22 cellular contexts compared by ENCODE assay signal in the genomic region with DNA sequence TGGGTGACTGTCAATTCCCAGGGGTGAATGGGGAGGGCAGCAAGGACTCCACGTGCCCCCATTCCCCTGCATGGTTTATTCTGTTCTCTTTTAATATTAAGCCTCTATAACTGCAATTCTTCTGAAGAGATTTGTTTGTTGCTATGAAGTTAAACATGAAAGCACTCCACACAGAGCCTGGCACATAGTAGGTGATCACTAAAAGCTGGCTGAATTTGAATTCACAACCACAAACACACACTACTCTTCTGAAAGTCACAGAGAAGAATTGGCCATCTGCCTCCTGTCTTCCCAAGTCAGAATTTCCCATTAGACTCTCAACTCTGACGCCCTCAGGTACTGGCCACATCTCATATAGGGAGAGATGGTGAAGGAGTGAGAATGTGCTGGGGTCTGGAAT. TPM values are rescaled to one million over a fixed set of nuclear protein-coding genes. Genes with fewer than 3 reads are reported as not detected.
DNase-seq lines count a peak whose midpoint lies in the region; ATAC-seq, FAIRE-seq and TF ChIP-seq lines count a peak whose summit lies in the region.
"Had no signal": no experiment of that assay in that cellular context is flagged by ENCODE, and none has a peak within 500 bp of the region (broad histone marks: within the 10 kb centered on the region; RNA-seq: fewer than 3 reads in every experiment).

No MANE protein-coding gene starts in this region.

- intact Hi-C loops in kidney (cut with DNase I), result no loop called here
- intact Hi-C loops in thyroid gland (cut with DNase I), result no loop called here

- no peak for ATAC-seq in T-helper 17 cell
- no peak for ATAC-seq in natural killer cell treated with Interleukin-12 subunit alpha and Interleukin-12 subunit beta and Interleukin-15 and Interleukin-18, amount 100 ng/mL, for 72 hours
- ATAC-seq in GM18868 (IDR thresholded peaks at IDR 0.05; ENCODE audit: unreplicated experiment), result no peak

- H3K27ac Mint-ChIP-seq in H9 (peak overlapping the region in 2 of 3 experiments; percentile 58 to 69; a peak in 2 of 7 replicates), T-helper 17 cell (no peak overlapping the region)
- H3K27ac Mint-ChIP-seq in natural killer cell treated with Interleukin-12 subunit alpha and Interleukin-12 subunit beta and Interleukin-15 and Interleukin-18, amount 100 ng/mL, for 72 hours, result no peak overlapping the region
- H3K27ac Mint-ChIP-seq: B cell; CD4-positive, alpha-beta T cell; HFFc6 had no signal

- no peak overlapping the region for H2AK5ac ChIP-seq in H9 (ENCODE audit: insufficient read length, low read length)

- no peak overlapping the region for H3K4me3 Mint-ChIP-seq in H9
- peak overlapping the region; percentile 67 for H3K4me3 Mint-ChIP-seq in T-helper 17 cell
- H3K4me3 Mint-ChIP-seq in natural killer cell treated with Interleukin-12 subunit alpha and Interleukin-12 subunit beta and Interleukin-15 and Interleukin-18, amount 100 ng/mL, for 72 hours, result no peak overlapping the region
- H3K4me3 Mint-ChIP-seq: B cell; CD4-positive, alpha-beta T cell; HFFc6 had no signal

- H4K8ac ChIP-seq in H9 (replicated peaks; ENCODE audit: insufficient read length, low read depth, low read length), result no peak overlapping the region

- H3K36me3 Mint-ChIP-seq in H9 (ENCODE audit: insufficient read depth in 1 of 3, low read depth in 3 of 3), result peaks cover 8 to 53% (median 31%) of the 10 kb centered on the region in 3 experiments
- H3K36me3 Mint-ChIP-seq in T-helper 17 cell (ENCODE audit: low read depth), result peaks cover 21% of the 10 kb centered on the region
- H3K36me3 Mint-ChIP-seq in natural killer cell treated with Interleukin-12 subunit alpha and Interleukin-12 subunit beta and Interleukin-15 and Interleukin-18, amount 100 ng/mL, for 72 hours, result peaks cover 28% of the 10 kb centered on the region

- TF ChIP-seq CTCF in H9 (conservative IDR thresholded peaks at IDR 0.05), result no peak
- no peak for TF ChIP-seq CTCF in kidney (IDR thresholded peaks at IDR 0.05; ENCODE audit: borderline replicate concordance, extremely low read depth, insufficient read depth)
- TF ChIP-seq CTCF in thyroid gland (IDR thresholded peaks at IDR 0.05), result no peak

- H3K36me3 ChIP-seq in kidney (ENCODE audit: control insufficient read depth in 1 of 2, insufficient read depth in 2 of 2, low read length in 2 of 2) (peaks cover 8 to 41% of the 10 kb centered on the region in 2 donors), thyroid gland (peaks cover 0 to under 1% of the 10 kb centered on the region in 2 donors)

- H3K27me3 ChIP-seq in H9 (ENCODE audit: insufficient read depth, low read length), result no peaks in the 10 kb centered on the region
- no peaks in the 10 kb centered on the region for H3K27me3 ChIP-seq in thyroid gland

- H3K23me2 ChIP-seq in H9 (ENCODE audit: insufficient read length, low read depth, low read length, poor library complexity, severe bottlenecking), result no peaks in the 10 kb centered on the region

- no peak overlapping the region for H4K5ac ChIP-seq in H9 (ENCODE audit: insufficient read length, low read depth, low read length)

- H3K27me3 Mint-ChIP-seq in H9 (ENCODE audit: low read depth) (no peaks in the 10 kb centered on the region), T-helper 17 cell (no peaks in the 10 kb centered on the region)
- no peaks in the 10 kb centered on the region for H3K27me3 Mint-ChIP-seq in natural killer cell treated with Interleukin-12 subunit alpha and Interleukin-12 subunit beta and Interleukin-15 and Interleukin-18, amount 100 ng/mL, for 72 hours
- H3K27me3 Mint-ChIP-seq: B cell; CD4-positive, alpha-beta T cell had no signal

- no peak overlapping the region for H2AFZ ChIP-seq in H9 (ENCODE audit: low read length)

- no peak overlapping the region for H3K23ac ChIP-seq in H9 (ENCODE audit: insufficient read length, low read depth, low read length)

- no CpG with 5 or more reads among the region's 2 CpGs for WGBS in H9 (ENCODE audit: extremely low coverage, insufficient read length, low lambda C conversion rate)
- WGBS in thyroid gland, 2 donors, result 96 to 98% methylated on average over 2 of the region's 2 CpGs

- H3K14ac ChIP-seq in H9 (ENCODE audit: insufficient read depth, low read length), result no peak overlapping the region

- peaks cover 32 to 40% of the 10 kb centered on the region in 2 experiments for H3K4me1 Mint-ChIP-seq in H9
- peaks cover 12% of the 10 kb centered on the region for H3K4me1 Mint-ChIP-seq in T-helper 17 cell
- H3K4me1 Mint-ChIP-seq in natural killer cell treated with Interleukin-12 subunit alpha and Interleukin-12 subunit beta and Interleukin-15 and Interleukin-18, amount 100 ng/mL, for 72 hours (ENCODE audit: low read depth in 2 of 2), result peaks cover 0 to 4% of the 10 kb centered on the region in 2 donors
- H3K4me1 Mint-ChIP-seq: B cell had no signal

- H3K4me1 ChIP-seq in H9 (ENCODE audit: insufficient read depth, low read length), result peaks cover 8% of the 10 kb centered on the region; the same call in 1 of the 2 replicates
- no peaks in the 10 kb centered on the region for H3K4me1 ChIP-seq in kidney (ENCODE audit: control insufficient read depth in 1 of 2, insufficient read depth in 1 of 2, low read depth in 1 of 2, low read length in 2 of 2)
- H3K4me1 ChIP-seq in thyroid gland, result peaks cover 44 to 57% of the 10 kb centered on the region in 2 donors

- H3K4me2 ChIP-seq in H9 (ENCODE audit: insufficient read depth, insufficient read length, low read length), result no peak overlapping the region

- no peak overlapping the region for H2BK120ac ChIP-seq in H9 (ENCODE audit: low read depth, low read length, poor library complexity, severe bottlenecking)

- H3K79me1 ChIP-seq in H9 (ENCODE audit: insufficient read depth, low read depth, low read length, poor library complexity, severe bottlenecking), result no peaks in the 10 kb centered on the region

- H3K56ac ChIP-seq in H9 (ENCODE audit: insufficient read length, low read depth, low read length), result no peak overlapping the region

- no peak for TF ChIP-seq POLR2A in thyroid gland (IDR thresholded peaks at IDR 0.05)

- H3K4me3 ChIP-seq in kidney (ENCODE audit: low read length in 2 of 2) (no peak overlapping the region), thyroid gland (replicated peaks in 1 of 3) (no peak overlapping the region)

- no peak overlapping the region for H2BK5ac ChIP-seq in H9 (ENCODE audit: insufficient read length, low read length)

- H4K91ac ChIP-seq in H9 (ENCODE audit: insufficient read length, low read depth, low read length), result no peak overlapping the region

- H3K9me3 ChIP-seq in H9 (ENCODE audit: control insufficient read depth, low read depth, low read length), result no peaks in the 10 kb centered on the region
- no peaks in the 10 kb centered on the region for H3K9me3 ChIP-seq in T-helper 17 cell (ENCODE audit: control insufficient read depth, low read length, poor library complexity, severe bottlenecking)
- H3K9me3 ChIP-seq in kidney (ENCODE audit: control insufficient read depth in 1 of 2, low read length in 2 of 2), result no peaks in the 10 kb centered on the region
- no peaks in the 10 kb centered on the region for H3K9me3 ChIP-seq in thyroid gland

- H3K27ac ChIP-seq in H9 (ENCODE audit: insufficient read length, low read depth, low read length) (no peak overlapping the region), kidney (ENCODE audit: low read depth in 2 of 2, low read length in 2 of 2) (no peak overlapping the region), thyroid gland (peak overlapping the region; percentile 78 to 95 (median 86))

- no peaks in the 10 kb centered on the region for H3K79me2 ChIP-seq in H9 (ENCODE audit: insufficient read depth, low read length)

- H3K9ac ChIP-seq in H9 (ENCODE audit: extremely low read depth, insufficient read length, low read length), result no peak overlapping the region
- H3K9ac ChIP-seq in kidney (ENCODE audit: low read length in 2 of 2), result no peak overlapping the region

- no peaks in the 10 kb centered on the region for H4K20me1 ChIP-seq in H9 (ENCODE audit: control insufficient read depth, insufficient read depth, insufficient read length)

- no peak overlapping the region for H3T11ph ChIP-seq in H9 (ENCODE audit: low read length)

- no peak overlapping the region for H3K4ac ChIP-seq in H9 (ENCODE audit: low read depth, low read length)

- H2BK12ac ChIP-seq in H9 (ENCODE audit: insufficient read length, low read depth, low read length), result no peak overlapping the region

- no peak for FAIRE-seq in kidney (lab: Jason Lieb, UNC)
- FAIRE-seq: A204.1, G401.6, GM12891, HTR-8/SVneo had no signal

- no peak overlapping the region for H3K18ac ChIP-seq in H9 (ENCODE audit: insufficient read length, low read depth, low read length)

- DNase-seq in H9 (no peak), T-helper 17 cell (no peak), kidney (peak; percentile 7), thyroid gland (no peak), hepatic stellate cell (ENCODE audit: low spot score) (no peak)
- DNase-seq in natural killer cell treated with Interleukin-12 subunit alpha and Interleukin-12 subunit beta and Interleukin-15 and Interleukin-18, amount 100 ng/mL, for 72 hours (ENCODE audit: low spot score), result no peak
- DNase-seq: C1 segment of cervical spinal cord; Calu3; CD4-positive, alpha-beta T cell; DMS 273 treated with DMSO at 0.1 percent for 48 hours; DMS79; EL; GOT3; HCEC 1CT; HFFc6; IMR-90 had no signal

- H3K9me3 Mint-ChIP-seq in H9, result no peaks in the 10 kb centered on the region
- H3K9me3 Mint-ChIP-seq in natural killer cell treated with Interleukin-12 subunit alpha and Interleukin-12 subunit beta and Interleukin-15 and Interleukin-18, amount 100 ng/mL, for 72 hours, result no peaks in the 10 kb centered on the region
- H3K9me3 Mint-ChIP-seq: CD4-positive, alpha-beta T cell; HFFc6 had no signal

- no peak overlapping the region for H2BK20ac ChIP-seq in H9 (ENCODE audit: low read depth, low read length, poor library complexity, severe bottlenecking)

- no peak overlapping the region for H2BK15ac ChIP-seq in H9 (ENCODE audit: low read depth, low read length)

RNA-seq across cellular contexts. Expression of a gene that starts 55.5 kb away (rescaled TPM):
- 17.5 and 17.9 TPM in 2 replicates for total RNA-seq in H9 (2021)
- total RNA-seq in T-helper 17 cell, result 10 to 100 TPM; 16.9 to 17.1 TPM
- total RNA-seq in kidney, result 25.2 TPM
- polyA plus RNA-seq in kidney (ENCODE audit: insufficient read depth, low read depth, low replicate concordance), result 27.0 TPM
- total RNA-seq in thyroid gland, result 10 to 100 TPM; 27.5 to 35.1 (median 30.8) TPM
- 10 to 100 TPM; 21.9 to 28.2 TPM for total RNA-seq in natural killer cell treated with Interleukin-12 subunit alpha and Interleukin-12 subunit beta and Interleukin-15 and Interleukin-18, amount 100 ng/mL, for 72 hours

Comparison
In these comparisons a context has a peak if more than half of its experiments do, and no peak if none do; other contexts are left out.
1. H3K27ac ChIP-seq: peak in thyroid gland (3 of 3); none in H9 (single experiment) and kidney (0 of 2).
2. H3K27ac Mint-ChIP-seq: peak in H9 (2 of 3); none in T-helper 17 cell (single experiment) and natural killer cell treated with Interleukin-12 subunit alpha and Interleukin-12 subunit beta and Interleukin-15 and Interleukin-18, amount 100 ng/mL, for 72 hours (0 of 2).